In genomic region chr7:124263232-124263827, GRCh38 we compare ENCODE assay signal across 8 cellular contexts.
A peak's percentile ranks its signal among the peaks of the same experiment; 100 is the strongest.
DNase-seq lines count a peak whose midpoint lies in the region; ATAC-seq, FAIRE-seq and TF ChIP-seq lines count a peak whose summit lies in the region.

No MANE protein-coding gene starts in this region.

- CTCF ChIA-PET in WTC11 (lab: Charles Lee) (interaction anchor here (0.9 to 1.4 kb wide), 2 partner anchors 12 to 39 kb away, joined by 3 to 13 read pairs; no protein-coding TSS in a partner anchor), T-cell (lab: Charles Lee) (no interaction called here)

- no peak overlapping the region for H3K4me3 Mint-ChIP-seq in WTC11
- H3K4me3 Mint-ChIP-seq in T-cell, result no peak overlapping the region

- TF ChIP-seq CTCF in WTC11 (IDR thresholded peaks at IDR 0.05) (no peak), D721Med (IDR thresholded peaks at IDR 0.05; ENCODE audit: insufficient read depth, missing control alignments) (no peak)

- POLR2A ChIA-PET in WTC11 (lab: Charles Lee) (no interaction called here), T-cell (lab: Charles Lee) (no interaction called here)

- no peak for FAIRE-seq in D721Med (lab: Jason Lieb, UNC)

- H3K36me3 Mint-ChIP-seq in WTC11, result no peaks in the 10 kb centered on the region
- H3K36me3 Mint-ChIP-seq in T-cell, result no peaks in the 10 kb centered on the region

- ATAC-seq in GM19468 (IDR thresholded peaks at IDR 0.05; ENCODE audit: extremely low read depth, unreplicated experiment), result peak; percentile 83
- ATAC-seq in HG03159 (IDR thresholded peaks at IDR 0.05; ENCODE audit: unreplicated experiment), result peak; percentile 92
- peak; percentile 86 for ATAC-seq in WTC11
- ATAC-seq in T-cell (replicated peaks in 1 of 4), result no peak

- H3K27me3 Mint-ChIP-seq in WTC11 (ENCODE audit: low read depth), result peaks cover 11% of the 10 kb centered on the region
- no peaks in the 10 kb centered on the region for H3K27me3 Mint-ChIP-seq in T-cell

- DNase-seq in DMS53 (lab: John Stamatoyannopoulos, UW) (peak; percentile 84), WTC11 (ENCODE audit: low spot score) (peak; percentile 69), T-cell (no peak), D721Med (ENCODE audit: insufficient read length, low spot score) (no peak), cortex of kidney (lab: John Stamatoyannopoulos, UW) (no peak)
- DNase-seq in stimulated activated CD4-positive, alpha-beta T cell treated with anti-CD3 and anti-CD28 coated beads, Interleukin-1b, Interleukin-23, amount 100 ng/mL, for 48 hours, result no peak

- H3K27ac Mint-ChIP-seq in WTC11 (no peak overlapping the region), T-cell (no peak overlapping the region)

- H3K9me3 Mint-ChIP-seq in WTC11 (no peaks in the 10 kb centered on the region), T-cell (no peaks in the 10 kb centered on the region)

- H3K4me1 Mint-ChIP-seq in WTC11 (peaks cover 40% of the 10 kb centered on the region), T-cell (no peaks in the 10 kb centered on the region)

TF ChIP-seq in WTC11, 78 proteins besides CTCF, POLR2A, EP300 and RAD21:
- TF ChIP-seq HMGXB4 (CRISPR knock-in tag; IDR thresholded peaks at IDR 0.05) (no peak), GABPB1 (CRISPR knock-in tag; IDR thresholded peaks at IDR 0.05) (peak; percentile 89), ZNF532 (CRISPR knock-in tag; IDR thresholded peaks at IDR 0.05; ENCODE audit: borderline replicate concordance) (no peak), E2F5 (CRISPR knock-in tag; IDR thresholded peaks at IDR 0.05) (no peak), ATF3 (CRISPR knock-in tag; conservative IDR thresholded peaks at IDR 0.05) (no peak), PRDM15 (CRISPR knock-in tag; IDR thresholded peaks at IDR 0.05) (no peak), IRF1 (CRISPR knock-in tag; IDR thresholded peaks at IDR 0.05) (no peak), CBFB (CRISPR knock-in tag; IDR thresholded peaks at IDR 0.05; ENCODE audit: low read depth) (no peak), USF2 (CRISPR knock-in tag; IDR thresholded peaks at IDR 0.05) (no peak)

Comparison
In these comparisons a context has a peak if more than half of its experiments do, and no peak if none do; other contexts are left out.
1. DNase-seq: peak in DMS53 (single experiment) and WTC11 (single experiment); none in T-cell (0 of 34), D721Med (single experiment), cortex of kidney (single experiment) and stimulated activated CD4-positive, alpha-beta T cell treated with anti-CD3 and anti-CD28 coated beads, Interleukin-1b, Interleukin-23, amount 100 ng/mL, for 48 hours (single experiment).
2. ATAC-seq: peak in GM19468 (single experiment), HG03159 (single experiment) and WTC11 (single experiment); none in T-cell (0 of 4).